8 cellular contexts compared by ENCODE assay signal in the genomic region with DNA sequence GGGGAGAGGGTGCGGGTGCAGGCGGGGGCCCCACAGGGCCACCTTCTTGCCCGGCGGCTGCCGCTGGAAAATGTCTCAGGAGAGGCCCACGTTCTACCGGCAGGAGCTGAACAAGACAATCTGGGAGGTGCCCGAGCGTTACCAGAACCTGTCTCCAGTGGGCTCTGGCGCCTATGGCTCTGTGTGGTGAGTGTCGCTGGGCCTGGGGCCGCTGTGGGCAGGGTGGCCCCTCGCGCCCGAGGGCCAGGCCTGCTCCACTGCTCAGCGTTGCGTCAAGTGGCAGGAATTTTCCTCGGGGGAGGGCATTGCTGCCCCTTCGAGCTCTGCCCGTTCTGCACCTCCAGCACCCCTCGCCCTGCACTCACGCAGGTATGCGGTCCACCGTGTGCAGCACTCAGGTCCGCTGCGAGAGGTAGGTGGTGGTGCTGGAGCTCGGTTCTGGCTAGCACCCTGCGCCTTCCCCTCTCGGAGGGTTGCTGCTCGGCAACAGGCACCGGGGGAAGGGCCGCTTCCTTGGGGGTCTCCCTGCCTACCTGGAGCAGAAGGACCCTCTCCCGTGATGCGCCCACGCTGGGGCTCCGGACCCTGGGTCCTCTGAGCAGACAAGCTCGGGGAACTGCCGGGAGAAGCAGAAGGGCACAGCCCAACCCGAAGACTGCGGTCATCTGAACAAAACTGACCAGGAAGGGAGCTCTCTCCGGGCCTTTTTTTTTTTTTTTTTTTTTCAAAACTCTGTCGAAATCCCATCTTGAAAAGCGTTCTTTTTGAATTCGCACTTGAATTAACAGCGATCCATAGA. TPM values are rescaled to one million over a fixed set of nuclear protein-coding genes. Genes with fewer than 3 reads are reported as not detected.
DNase-seq lines count a peak whose midpoint lies in the region; ATAC-seq, FAIRE-seq and TF ChIP-seq lines count a peak whose summit lies in the region.

No MANE protein-coding gene starts in this region.

- H3K36me3 ChIP-seq in neural cell (ENCODE audit: insufficient read depth, low read length), result no peaks in the 10 kb centered on the region

- peak overlapping the region; percentile 89 for H3K27ac ChIP-seq in neural cell (ENCODE audit: low read length)
- H3K27ac ChIP-seq in temporal lobe (ENCODE audit: low read depth, low read length), result peak overlapping the region; percentile 84

- H3K79me2 ChIP-seq in neural cell (replicated peaks; ENCODE audit: insufficient read depth, low read length), result peaks cover 47% of the 10 kb centered on the region

- H3K4me2 ChIP-seq in neural cell (ENCODE audit: low read length), result peak overlapping the region; percentile 89

- no peaks in the 10 kb centered on the region for H3K9me3 ChIP-seq in neural cell (ENCODE audit: low read length)

- H3K4me3 ChIP-seq in fibroblast of the aortic adventitia (ENCODE audit: low read depth, low read length), result peak overlapping the region; percentile 98
- peak overlapping the region; percentile 100 for H3K4me3 ChIP-seq in neural cell (ENCODE audit: low read length)

- H3F3A ChIP-seq in neural cell (ENCODE audit: insufficient read depth, low read length, poor library complexity, severe bottlenecking), result no peaks in the 10 kb centered on the region

- no peaks in the 10 kb centered on the region for H3K9me2 ChIP-seq in neural cell (ENCODE audit: insufficient read depth, low read length)

- no peaks in the 10 kb centered on the region for H3K27me3 ChIP-seq in neural cell (ENCODE audit: insufficient read depth, low read depth, low read length)

- no peaks in the 10 kb centered on the region for H4K20me1 ChIP-seq in neural cell (ENCODE audit: insufficient read depth)

- TF ChIP-seq RAD21 in neural cell (conservative IDR thresholded peaks at IDR 0.05), result no peak

- H3K9ac ChIP-seq in neural cell (ENCODE audit: low read length), result peak overlapping the region; percentile 91

- TF ChIP-seq CTCF in fibroblast of the aortic adventitia (IDR thresholded peaks at IDR 0.05; ENCODE audit: insufficient read depth, low read length) (no peak), neural cell (IDR thresholded peaks at IDR 0.05; ENCODE audit: poor library complexity, severe bottlenecking) (no peak)

- peak overlapping the region; percentile 80 for H2AFZ ChIP-seq in neural cell (ENCODE audit: low read depth, low read length)

- DNase-seq in GM12892 (ENCODE audit: insufficient read length), result peak; percentile 19
- peak; percentile 39 for DNase-seq in NCI-H510A (lab: John Stamatoyannopoulos, UW)
- peak; percentile 63 to 72 for DNase-seq in activated T-cell treated with anti-CD3 and anti-CD28 coated beads, Interleukin-2, amount 50 U/mL, for 48 hours
- DNase-seq in fibroblast of the aortic adventitia (ENCODE audit: low read depth), result peak; percentile 12
- DNase-seq in NCI-H2196 treated with DMSO at 0.1 percent for 48 hours (lab: John Stamatoyannopoulos, UW; ENCODE audit: unreplicated experiment), result no peak

- peak; percentile 18 for ATAC-seq in HG02610 (IDR thresholded peaks at IDR 0.05; ENCODE audit: unreplicated experiment)

- peak; percentile 33 for FAIRE-seq in GM12892 (lab: Jason Lieb, UNC)

- TF ChIP-seq POLR2A in GM12892 (IDR thresholded peaks at IDR 0.05; ENCODE audit: low read depth, low read length), result no peak

- TF ChIP-seq EP300 in neural cell (conservative IDR thresholded peaks at IDR 0.05; ENCODE audit: poor library complexity, severe bottlenecking), result no peak

TF ChIP-seq in neural cell, 6 proteins besides CTCF, POLR2A, EP300 and RAD21:
- peak; percentile 59 for TF ChIP-seq MXI1 (conservative IDR thresholded peaks at IDR 0.05; ENCODE audit: poor library complexity, severe bottlenecking)
- no peak for TF ChIP-seq TAF1 (IDR thresholded peaks at IDR 0.05; ENCODE audit: low read depth)

RNA-seq across cellular contexts. Expression of a gene that starts 0.7 kb away (rescaled TPM):
- polyA plus RNA-seq in GM12892 (2012; ENCODE audit: missing spikeins), result 27.3 TPM
- total RNA-seq in fibroblast of the aortic adventitia (ENCODE audit: low replicate concordance), result 72.5 and 99.8 TPM in 2 replicates
- 18.2 and 26.6 TPM in 2 replicates for polyA plus RNA-seq in neural cell
- 73.5 and 86.4 TPM in 2 replicates for polyA minus RNA-seq in neural cell
- 42.3 TPM for total RNA-seq in temporal lobe

RNA-seq across cellular contexts. Expression of a gene that starts 3.8 kb away (rescaled TPM):
- polyA plus RNA-seq in GM12892 (2012; ENCODE audit: missing spikeins), result not detected
- 0.18 TPM in 1 of 2 replicates, not detected in the other for total RNA-seq in fibroblast of the aortic adventitia (ENCODE audit: low replicate concordance)
- polyA plus RNA-seq in neural cell, result not detected in 2 replicates
- polyA minus RNA-seq in neural cell, result not detected in 2 replicates
- 3.2 TPM for total RNA-seq in temporal lobe
